ENCODE assay signal across 29 cellular contexts in genomic region chr3:133940536-133940935, GRCh38. TPM values are rescaled to one million over a fixed set of nuclear protein-coding genes. Genes with fewer than 3 reads are reported as not detected.
"Had no signal": no experiment of that assay in that cellular context is flagged by ENCODE, and none has a peak within 500 bp of the region (broad histone marks: within the 10 kb centered on the region; RNA-seq: fewer than 3 reads in every experiment).

No MANE protein-coding gene starts in this region.

- H3K4me1 ChIP-seq: adrenal gland, uterus had no signal

- H3K27ac ChIP-seq: adrenal gland, body of pancreas, heart right ventricle, left lung, neutrophil, pancreas, prostate gland, testis, transverse colon, uterus had no signal

- H3K36me3 Mint-ChIP-seq: activated naive CD8-positive, alpha-beta T cell treated with anti-CD3 and anti-CD28 coated beads for 36 hours; naive B cell had no signal

- H3K4me3 Mint-ChIP-seq: activated CD4-positive, alpha-beta memory T cell treated with anti-CD3 and anti-CD28 coated beads, Interleukin-2, amount 10 ng/mL, durations not matched to agents 7 days and 5 days; activated CD4-positive, alpha-beta T cell treated with anti-CD3 and anti-CD28 coated beads, Interleukin-2, amount 10 ng/mL, durations not matched to agents 7 days and 5 days; activated naive CD4-positive, alpha-beta T cell treated with anti-CD3 and anti-CD28 coated beads for 36 hours; activated naive CD8-positive, alpha-beta T cell treated with anti-CD3 and anti-CD28 coated beads for 36 hours; dendritic cell treated with granulocyte-macrophage colony-stimulating factor and Interleukin-4, amounts not matched to agents 40 ng/mL and 50 ng/mL, for 4 days; naive B cell; nephron progenitor cell had no signal

- H3K27ac Mint-ChIP-seq: activated CD4-positive, alpha-beta memory T cell treated with anti-CD3 and anti-CD28 coated beads, Interleukin-2, amount 10 ng/mL, durations not matched to agents 7 days and 5 days; activated CD4-positive, alpha-beta T cell treated with anti-CD3 and anti-CD28 coated beads, Interleukin-2, amount 10 ng/mL, durations not matched to agents 7 days and 5 days; activated naive CD4-positive, alpha-beta T cell treated with anti-CD3 and anti-CD28 coated beads for 36 hours; activated naive CD8-positive, alpha-beta T cell treated with anti-CD3 and anti-CD28 coated beads for 36 hours; dendritic cell treated with granulocyte-macrophage colony-stimulating factor and Interleukin-4, amounts not matched to agents 40 ng/mL and 50 ng/mL, for 4 days; nephron progenitor cell had no signal

- H3K9me3 ChIP-seq: adrenal gland, body of pancreas, esophagus muscularis mucosa, heart right ventricle, left lung, neutrophil, pancreas, prostate gland, testis, transverse colon, uterus had no signal

- DNase-seq: activated CD4-positive, alpha-beta memory T cell treated with anti-CD3 and anti-CD28 coated beads, Interleukin-2, amount 10 ng/mL, durations not matched to agents 7 days and 5 days; activated CD4-positive, alpha-beta T cell treated with anti-CD3 and anti-CD28 coated beads for 1 hour; activated CD4-positive, alpha-beta T cell treated with anti-CD3 and anti-CD28 coated beads, Interleukin-2, amount 10 ng/mL, durations not matched to agents 7 days and 5 days; activated effector memory CD4-positive, alpha-beta T cell treated with anti-CD3 and anti-CD28 coated beads, Interleukin-2, amount 50 U/mL, for 16 hours; activated naive CD4-positive, alpha-beta T cell treated with anti-CD3 and anti-CD28 coated beads for 36 hours; activated naive CD8-positive, alpha-beta T cell treated with anti-CD3 and anti-CD28 coated beads for 36 hours; body of pancreas; caudate nucleus; effector CD4-positive, alpha-beta T cell; foreskin melanocyte; heart right ventricle; left lung; naive B cell; nephron progenitor cell; retina; stimulated activated CD4-positive, alpha-beta T cell treated with anti-CD3 and anti-CD28 coated beads, Interleukin-15, amount 100 ng/mL, for 24 hours; stimulated activated naive CD4-positive, alpha-beta T cell; T-helper 2 cell; testis; transverse colon had no signal

- H3K4me2 ChIP-seq: smooth muscle cell had no signal

- H3K4me3 ChIP-seq: adrenal gland, body of pancreas, esophagus muscularis mucosa, heart right ventricle, left lung, lung, pancreas, prostate gland, smooth muscle cell, testis, transverse colon, uterus had no signal

- H3K9me3 Mint-ChIP-seq: activated CD4-positive, alpha-beta memory T cell treated with anti-CD3 and anti-CD28 coated beads, Interleukin-2, amount 10 ng/mL, durations not matched to agents 7 days and 5 days; activated CD4-positive, alpha-beta T cell treated with anti-CD3 and anti-CD28 coated beads, Interleukin-2, amount 10 ng/mL, durations not matched to agents 7 days and 5 days; activated naive CD4-positive, alpha-beta T cell treated with anti-CD3 and anti-CD28 coated beads for 36 hours; activated naive CD8-positive, alpha-beta T cell treated with anti-CD3 and anti-CD28 coated beads for 36 hours; dendritic cell treated with granulocyte-macrophage colony-stimulating factor and Interleukin-4, amounts not matched to agents 40 ng/mL and 50 ng/mL, for 4 days; naive B cell; nephron progenitor cell had no signal

- H3K27me3 Mint-ChIP-seq: activated CD4-positive, alpha-beta memory T cell treated with anti-CD3 and anti-CD28 coated beads, Interleukin-2, amount 10 ng/mL, durations not matched to agents 7 days and 5 days had no signal

- H3K27me3 ChIP-seq: adrenal gland, body of pancreas, esophagus muscularis mucosa, heart right ventricle, left lung, pancreas, testis, transverse colon, uterus had no signal

- H3K36me3 ChIP-seq: adrenal gland, heart right ventricle, neutrophil, pancreas, prostate gland, transverse colon, uterus had no signal

RNA-seq across cellular contexts. Expression of gene RAB6B, which starts 44.9 kb away (rescaled TPM):
- total RNA-seq: activated CD4-positive, alpha-beta T cell treated with anti-CD3 and anti-CD28 coated beads, Interleukin-2, amount 10 ng/mL, durations not matched to agents 7 days and 5 days; activated naive CD4-positive, alpha-beta T cell treated with anti-CD3 and anti-CD28 coated beads for 36 hours had no signal
